In the genomic region with DNA sequence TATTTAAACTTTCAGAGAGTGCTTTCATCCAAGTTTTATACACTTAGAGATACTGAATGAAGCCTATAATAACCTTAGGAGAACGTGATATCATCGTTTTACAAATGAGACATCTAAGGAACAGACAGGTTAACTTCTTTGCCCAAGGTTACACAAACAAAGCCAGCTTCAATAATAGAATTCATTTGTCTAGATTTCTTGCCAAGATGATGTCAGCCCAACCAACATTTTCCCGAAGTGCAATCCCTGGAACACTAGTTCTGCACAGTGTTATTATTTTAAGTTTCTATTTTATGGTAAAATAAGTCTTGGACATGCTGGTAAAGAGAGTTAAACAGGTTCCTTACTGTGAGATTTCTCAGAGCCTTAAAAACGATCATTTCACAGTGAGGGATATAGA, we compare ENCODE assay signal across 11 cellular contexts.
"Had no signal": no experiment of that assay in that cellular context is flagged by ENCODE, and none has a peak within 500 bp of the region (broad histone marks: within the 10 kb centered on the region; RNA-seq: fewer than 3 reads in every experiment).

No MANE protein-coding gene starts in this region.

- H3K9me3 ChIP-seq: esophagus muscularis mucosa, ovary, thyroid gland, uterus had no signal

- H3K27ac ChIP-seq: esophagus muscularis mucosa, hepatocyte, ovary, skin epidermis, thyroid gland, uterus had no signal

- H3K4me3 ChIP-seq: esophagus muscularis mucosa, hepatocyte, ovary, skin epidermis, thyroid gland, uterus had no signal

- H3K4me1 ChIP-seq: thyroid gland, uterus had no signal

- H3K4me2 ChIP-seq: hepatocyte had no signal

- H3K79me2 ChIP-seq: hepatocyte had no signal

- DNase-seq: activated CD4-positive, alpha-beta T cell treated with anti-CD3 and anti-CD28 coated beads, Interleukin-2, amount 10 ng/mL, durations not matched to agents 7 days and 5 days; activated naive CD4-positive, alpha-beta T cell treated with anti-CD3 and anti-CD28 coated beads, Interleukin-2, amount 50 U/mL, for 16 hours; cerebellar nuclear complex; ovary; retina; thyroid gland; uterus had no signal

- ATAC-seq: WTC11 had no signal

- H3K36me3 ChIP-seq: esophagus muscularis mucosa, ovary, thyroid gland, uterus had no signal

- H2AFZ ChIP-seq: hepatocyte had no signal

- H3K27me3 ChIP-seq: esophagus muscularis mucosa, hepatocyte, ovary, thyroid gland, uterus had no signal
